Comparison of ENCODE assay signal across 11 cellular contexts in genomic region chr5:169706758-169707450, GRCh38.
A peak's percentile ranks its signal among the peaks of the same experiment; 100 is the strongest.
DNase-seq lines count a peak whose midpoint lies in the region; ATAC-seq and TF ChIP-seq lines count a peak whose summit lies in the region.
"Had no signal": no experiment of that assay in that cellular context is flagged by ENCODE, and none has a peak within 500 bp of the region (broad histone marks: within the 10 kb centered on the region; RNA-seq: fewer than 3 reads in every experiment).

No MANE protein-coding gene starts in this region.

- in situ Hi-C loops in IMR-90 (cut with MboI; ENCODE audit: low sequenced_read_pairs) = no loop called here

- peak overlapping the region; percentile 81 to 85 for H2BK12ac ChIP-seq in mesenchymal stem cell (ENCODE audit: low read length in 2 of 2)

- ATAC-seq in IMR-90 (ENCODE audit: low read depth) (peak; percentile 70), gastroesophageal sphincter (no peak), GM19328 (IDR thresholded peaks at IDR 0.05; ENCODE audit: unreplicated experiment) (no peak)

- no peak overlapping the region for H3K4me3 ChIP-seq in IMR-90 (ENCODE audit: insufficient read depth, low read depth, low read length)
- peak overlapping the region in 1 of 2 experiments; percentile 29 for H3K4me3 ChIP-seq in mesenchymal stem cell (ENCODE audit: insufficient read depth in 1 of 2, low read depth in 1 of 2, low read length in 2 of 2)
- H3K4me3 ChIP-seq in gastroesophageal sphincter = no peak overlapping the region

- BruUV-seq in IMR-90 (replicated peaks; lab: Mats Ljungman, UMichigan) = no TSS peak

- H3K36me3 ChIP-seq in IMR-90 (ENCODE audit: control insufficient read depth, insufficient read depth, low read length) (no peaks in the 10 kb centered on the region), mesenchymal stem cell (ENCODE audit: control insufficient read depth in 1 of 2, insufficient read depth in 2 of 2, low read depth in 1 of 2, low read length in 2 of 2) (no peaks in the 10 kb centered on the region), gastroesophageal sphincter (no peaks in the 10 kb centered on the region)

- CTCF ChIA-PET in IMR-90 (lab: Yijun Ruan, JAX) = interaction anchor here (1.0 to 2.8 kb wide), 4 partner anchors 10 to 364 kb away, joined by 3 to 25 read pairs (median 4); partner anchors contain the start of gene INSYN2B

- H3K79me1 ChIP-seq in IMR-90 (ENCODE audit: low read depth in 1 of 2, low read length in 2 of 2) (no peaks in the 10 kb centered on the region; a peak in 1 of 4 replicates), mesenchymal stem cell (replicated peaks; ENCODE audit: low read length, poor library complexity, severe bottlenecking) (peaks cover 1% of the 10 kb centered on the region)

- no peaks in the 10 kb centered on the region for H4K20me1 ChIP-seq in IMR-90 (ENCODE audit: insufficient read depth, low read length)

- no peak overlapping the region; the same call in 1 of the 2 replicates for H3K56ac ChIP-seq in IMR-90 (ENCODE audit: extremely low read depth, insufficient read depth, low read length)

- TF ChIP-seq CTCF in IMR-90 (conservative IDR thresholded peaks at IDR 0.05; ENCODE audit: low read depth, low read length) (no peak), gastroesophageal sphincter (IDR thresholded peaks at IDR 0.05) (no peak)

- 0% methylated on average over 1 of the region's 9 CpGs; no CpG with 5 or more reads in 1 of the 2 experiments for WGBS in IMR-90 (ENCODE audit: extremely low coverage in 2 of 2, insufficient read length in 1 of 2), 2 experiments
- 31% methylated on average over 9 of the region's 9 CpGs for WGBS in mesenchymal stem cell
- 83 to 89% methylated on average over 3 to 6 of the region's 9 CpGs for WGBS in gastroesophageal sphincter (ENCODE audit: low coverage in 1 of 2), 2 donors

- H3K23ac ChIP-seq in IMR-90 (ENCODE audit: low read depth, low read length) (peak overlapping the region; percentile 79; the same call in 1 of the 2 replicates), mesenchymal stem cell (ENCODE audit: low read length in 2 of 2) (peak overlapping the region in 1 of 2 experiments; percentile 14)

- H2AK5ac ChIP-seq in IMR-90 (ENCODE audit: low read depth, low read length) (peak overlapping the region; percentile 98), mesenchymal stem cell (ENCODE audit: low read length, severe bottlenecking) (peak overlapping the region; percentile 16)

- peaks cover 18% of the 10 kb centered on the region for H3K9me1 ChIP-seq in IMR-90 (ENCODE audit: insufficient read depth, low read length)

- TF ChIP-seq RAD21 in IMR-90 (IDR thresholded peaks at IDR 0.05; ENCODE audit: low read length) = no peak

- POLR2A ChIA-PET in IMR-90 (lab: Charles Lee; ENCODE audit: unreplicated experiment) = interaction anchor here (0.6 kb wide), 1 partner anchor 272 kb away, joined by 3 read pairs; no protein-coding TSS in a partner anchor

- H4K91ac ChIP-seq in IMR-90 (ENCODE audit: insufficient read depth, low read depth, low read length) = peak overlapping the region; percentile 83
- H4K91ac ChIP-seq in mesenchymal stem cell (ENCODE audit: low read length) = peak overlapping the region; percentile 43

- H3K4me1 ChIP-seq in IMR-90 (ENCODE audit: control insufficient read depth, insufficient read depth, low read length) (peaks cover 25% of the 10 kb centered on the region), mesenchymal stem cell (ENCODE audit: control insufficient read depth, insufficient read depth, low read depth, low read length) (peaks cover 28% of the 10 kb centered on the region), gastroesophageal sphincter (no peaks in the 10 kb centered on the region)

- H4K5ac ChIP-seq in IMR-90 (ENCODE audit: low read depth, low read length) = peak overlapping the region; percentile 72

- H2AFZ ChIP-seq in IMR-90 (replicated peaks; ENCODE audit: low read length, poor library complexity) (peak overlapping the region; percentile 65), mesenchymal stem cell (ENCODE audit: low read depth, low read length) (no peak overlapping the region)

- peak; percentile 55 for DNase-seq in Daoy (ENCODE audit: low read depth)
- peak; percentile 86 for DNase-seq in IMR-90
- DNase-seq in astrocyte of the hippocampus (ENCODE audit: low read depth, low spot score) = peak; percentile 67
- peak; percentile 78 for DNase-seq in mesenchymal stem cell
- DNase-seq in NCI-H345 (lab: John Stamatoyannopoulos, UW) = no peak
- DNase-seq in NCI-H446 (lab: John Stamatoyannopoulos, UW) = no peak
- DNase-seq: activated CD4-positive, CD25-positive, alpha-beta regulatory T cell; anterior cingulate cortex; DMS79 treated with DMSO at 0.1 percent for 48 hours had no signal

- dilution Hi-C loops in IMR-90 (cut with HindIII; ENCODE audit: low sequenced_read_pairs, unreplicated experiment) = no loop called here

- H3K27me3 ChIP-seq in IMR-90 (ENCODE audit: control insufficient read depth, insufficient read depth, low read length) = no peaks in the 10 kb centered on the region
- no peaks in the 10 kb centered on the region for H3K27me3 ChIP-seq in mesenchymal stem cell (ENCODE audit: control insufficient read depth in 1 of 2, insufficient read depth in 1 of 2, low read length in 2 of 2)
- H3K27me3 ChIP-seq in gastroesophageal sphincter = no peaks in the 10 kb centered on the region

- peak overlapping the region; percentile 90; the same call in 1 of the 2 replicates for H3K18ac ChIP-seq in IMR-90 (ENCODE audit: low read depth, low read length)
- peak overlapping the region in 1 of 2 experiments; percentile 75 for H3K18ac ChIP-seq in mesenchymal stem cell (ENCODE audit: low read depth in 1 of 2, low read length in 2 of 2)

- peak overlapping the region; percentile 90 for H2BK120ac ChIP-seq in IMR-90 (ENCODE audit: low read depth, low read length)
- H2BK120ac ChIP-seq in mesenchymal stem cell (ENCODE audit: low read depth, low read length) = no peak overlapping the region

- H3K9me3 ChIP-seq in IMR-90 (ENCODE audit: control insufficient read depth, insufficient read depth, low read length) = no peaks in the 10 kb centered on the region
- no peaks in the 10 kb centered on the region for H3K9me3 ChIP-seq in mesenchymal stem cell (ENCODE audit: control insufficient read depth, low read length)
- no peaks in the 10 kb centered on the region for H3K9me3 ChIP-seq in gastroesophageal sphincter

- H2BK15ac ChIP-seq in IMR-90 (ENCODE audit: low read depth, low read length) (peak overlapping the region; percentile 93), mesenchymal stem cell (ENCODE audit: low read depth, poor library complexity, severe bottlenecking) (no peak overlapping the region)

- H2BK5ac ChIP-seq in IMR-90 (ENCODE audit: low read depth, low read length, poor library complexity, severe bottlenecking) (peak overlapping the region; percentile 76), mesenchymal stem cell (ENCODE audit: low read depth, low read length, poor library complexity, severe bottlenecking) (no peak overlapping the region)

- TF ChIP-seq EP300 in gastroesophageal sphincter (IDR thresholded peaks at IDR 0.05) = no peak

- H3K27ac ChIP-seq in IMR-90 (ENCODE audit: insufficient read depth, low read length) (peak overlapping the region; percentile 19; the same call in 1 of the 2 replicates), mesenchymal stem cell (ENCODE audit: low read length, poor library complexity, severe bottlenecking) (no peak overlapping the region), gastroesophageal sphincter (no peak overlapping the region)

- TF ChIP-seq POLR2A in IMR-90 (IDR thresholded peaks at IDR 0.05; ENCODE audit: low read depth, low read length) (no peak), gastroesophageal sphincter (IDR thresholded peaks at IDR 0.05) (no peak)

- peak overlapping the region; percentile 48 to 71; a peak in 3 of 4 replicates for H4K8ac ChIP-seq in IMR-90 (ENCODE audit: low read depth in 2 of 2, low read length in 2 of 2)
- peak overlapping the region; percentile 19 for H4K8ac ChIP-seq in mesenchymal stem cell (ENCODE audit: low read length)

- peak overlapping the region; percentile 88 for H2BK20ac ChIP-seq in IMR-90 (ENCODE audit: low read depth, low read length)

- H3K4me2 ChIP-seq in IMR-90 (ENCODE audit: low read depth, low read length) (no peak overlapping the region; the same call in 1 of the 2 replicates), mesenchymal stem cell (ENCODE audit: low read length, poor library complexity, severe bottlenecking) (no peak overlapping the region)

- H3K9ac ChIP-seq in IMR-90 (ENCODE audit: low read depth, low read length) (no peak overlapping the region), mesenchymal stem cell (ENCODE audit: low read length) (peak overlapping the region; percentile 46)

- peak overlapping the region; percentile 83 for H3K14ac ChIP-seq in IMR-90 (replicated peaks; ENCODE audit: low read depth, low read length)
- no peak overlapping the region for H3K14ac ChIP-seq in mesenchymal stem cell (ENCODE audit: low read length in 2 of 2)

- peak overlapping the region; percentile 79 for H2AK9ac ChIP-seq in IMR-90 (replicated peaks; ENCODE audit: low read depth, low read length, poor library complexity)

- intact Hi-C loops in IMR-90 (cut with micrococcal nuclease) = loop anchor here (10.0 kb wide), 1 partner anchor 722 kb away; no protein-coding TSS in a partner anchor

- peak overlapping the region; percentile 86 for H3K4ac ChIP-seq in IMR-90 (ENCODE audit: low read depth, low read length)
- peak overlapping the region; percentile 6 to 57 for H3K4ac ChIP-seq in mesenchymal stem cell (ENCODE audit: low read depth in 1 of 2, low read length in 2 of 2)

TF ChIP-seq in IMR-90, 13 proteins besides CTCF, POLR2A, EP300 and RAD21 (continues in another document):
- TF ChIP-seq SMC3 (IDR thresholded peaks at IDR 0.05; ENCODE audit: low read depth, low read length) (no peak), CHD1 (IDR thresholded peaks at IDR 0.05; ENCODE audit: low read depth, low read length) (no peak), MXI1 (IDR thresholded peaks at IDR 0.05; ENCODE audit: borderline replicate concordance, low read depth, low read length) (no peak), ELK1 (IDR thresholded peaks at IDR 0.05; ENCODE audit: borderline replicate concordance, low read depth, low read length) (no peak), NFE2L2 (IDR thresholded peaks at IDR 0.05; ENCODE audit: low read depth, low read length) (no peak), RFX5 (IDR thresholded peaks at IDR 0.05; ENCODE audit: low read depth, low read length) (no peak), MAFK (IDR thresholded peaks at IDR 0.05; ENCODE audit: low read depth, low read length) (0 out of 2 replicates have a peak, but pooled peaks have one; percentile 0), BHLHE40 (IDR thresholded peaks at IDR 0.05; ENCODE audit: low read depth, low read length) (no peak), CEBPB (IDR thresholded peaks at IDR 0.05; ENCODE audit: low read depth, low read length) (no peak)

Comparison
In these comparisons a context has a peak if more than half of its experiments do, and no peak if none do; other contexts are left out.
1. DNase-seq: peak in Daoy (single experiment), IMR-90 (single experiment), astrocyte of the hippocampus (single experiment) and mesenchymal stem cell (single experiment); none in NCI-H345 (single experiment) and NCI-H446 (0 of 2).